Comparison of ENCODE assay signal across 20 cellular contexts in genomic region chr9:135001526-135001925, GRCh38.
DNase-seq lines count a peak whose midpoint lies in the region; TF ChIP-seq lines count a peak whose summit lies in the region.
"Had no signal": no experiment of that assay in that cellular context is flagged by ENCODE, and none has a peak within 500 bp of the region (broad histone marks: within the 10 kb centered on the region; RNA-seq: fewer than 3 reads in every experiment).

No MANE protein-coding gene starts in this region.

- H3K79me2 ChIP-seq in trophoblast cell (ENCODE audit: control insufficient read depth, insufficient read depth, low read length, poor library complexity): no peaks in the 10 kb centered on the region

- H3K4me1 ChIP-seq in trophoblast cell (ENCODE audit: control insufficient read depth in 1 of 2, insufficient read depth in 2 of 2, low read length in 2 of 2) (no peaks in the 10 kb centered on the region), spleen (no peaks in the 10 kb centered on the region)
- H3K4me1 ChIP-seq: A549, Caco-2 had no signal

- no peak overlapping the region for H3K14ac ChIP-seq in trophoblast cell (ENCODE audit: low read length)

- no peak overlapping the region for H4K91ac ChIP-seq in trophoblast cell (ENCODE audit: low read depth, low read length)

- no peak overlapping the region for H4K8ac ChIP-seq in trophoblast cell (ENCODE audit: low read depth, low read length)

- no peak overlapping the region for H2BK120ac ChIP-seq in trophoblast cell (ENCODE audit: insufficient read depth, low read length, poor library complexity)

- DNase-seq in activated effector memory CD4-positive, alpha-beta T cell treated with anti-CD3 and anti-CD28 coated beads, Interleukin-2, amount 50 U/mL, for 16 hours: peak; percentile 44
- DNase-seq in activated effector memory CD4-positive, alpha-beta T cell treated with Interleukin-2 at 50 U/mL for 16 hours: no peak
- peak; percentile 41 for DNase-seq in chondrocyte (ENCODE audit: low spot score)
- no peak for DNase-seq in trophoblast cell
- DNase-seq in spleen: peak; percentile 23
- DNase-seq in SIG-M5 treated with dmso at 0.1 percent for 504 hours (lab: John Stamatoyannopoulos, UW; ENCODE audit: unreplicated experiment): no peak
- no peak for DNase-seq in OCI-M1 (lab: John Stamatoyannopoulos, UW)
- no peak for DNase-seq in RWPE1 (ENCODE audit: low spot score)
- DNase-seq: AML-193; Caco-2; Calu3; CD4-positive, alpha-beta T cell; CD8-positive, alpha-beta T cell; DMS79 treated with DMSO at 0.1 percent for 48 hours; GF-D8 had no signal

- intact Hi-C loops in spleen (cut with DNase I; ENCODE audit: low total_unique reads): no loop called here

- peaks cover 10% of the 10 kb centered on the region for H3K27me3 Mint-ChIP-seq in chondrocyte (ENCODE audit: low read depth)
- H3K27me3 Mint-ChIP-seq: CD4-positive, alpha-beta T cell had no signal

- H3K79me1 ChIP-seq in trophoblast cell (ENCODE audit: low read length): no peaks in the 10 kb centered on the region

- no peak overlapping the region for H3K4me3 Mint-ChIP-seq in chondrocyte (ENCODE audit: unreplicated experiment)
- H3K4me3 Mint-ChIP-seq: B cell; CD4-positive, alpha-beta T cell; CD8-positive, alpha-beta T cell had no signal

- TF ChIP-seq CTCF in chondrocyte (IDR thresholded peaks at IDR 0.05): no peak
- no peak for TF ChIP-seq CTCF in spleen (IDR thresholded peaks at IDR 0.05 in 8 of 11, conservative IDR thresholded peaks at IDR 0.05 in 3 of 11)
- TF ChIP-seq CTCF in RWPE1 (conservative IDR thresholded peaks at IDR 0.05; ENCODE audit: low read depth): no peak

- H3K4me1 Mint-ChIP-seq in chondrocyte (ENCODE audit: low read depth): no peaks in the 10 kb centered on the region
- H3K4me1 Mint-ChIP-seq: B cell had no signal

- TF ChIP-seq POLR2A in spleen (IDR thresholded peaks at IDR 0.05): no peak

- H3K23ac ChIP-seq in trophoblast cell (ENCODE audit: low read length): no peak overlapping the region

- H3K27ac ChIP-seq in trophoblast cell (ENCODE audit: low read depth, low read length) (no peak overlapping the region), spleen (no peak overlapping the region), RWPE1 (no peak overlapping the region)
- H3K27ac ChIP-seq: 22Rv1; A549; BLaER1 treated with 17β-estradiol and CSF1 and Interleukin-3, amounts not matched to agents 10 nM and 100 nM; C4-2B had no signal

- no peak overlapping the region for H3K27ac Mint-ChIP-seq in chondrocyte (ENCODE audit: unreplicated experiment)
- H3K27ac Mint-ChIP-seq: B cell; CD4-positive, alpha-beta T cell; CD8-positive, alpha-beta T cell had no signal

- CTCF ChIA-PET in RWPE1 (lab: Yijun Ruan, JAX): interaction anchor here (0.5 kb wide), 1 partner anchor 17 kb away, joined by 3 read pairs; no protein-coding TSS in a partner anchor

- no peaks in the 10 kb centered on the region for H3K36me3 Mint-ChIP-seq in chondrocyte (ENCODE audit: low read depth)
- H3K36me3 Mint-ChIP-seq: CD8-positive, alpha-beta T cell had no signal

- no peak overlapping the region for H3K4ac ChIP-seq in trophoblast cell (ENCODE audit: low read depth, low read length)

- H3K36me3 ChIP-seq in trophoblast cell (ENCODE audit: control insufficient read depth in 1 of 2, insufficient read depth in 2 of 2, low read length in 2 of 2) (no peaks in the 10 kb centered on the region), spleen (no peaks in the 10 kb centered on the region)
- H3K36me3 ChIP-seq: BLaER1 treated with 17β-estradiol and CSF1 and Interleukin-3, amounts not matched to agents 10 nM and 100 nM had no signal

- H2BK5ac ChIP-seq in trophoblast cell (ENCODE audit: low read depth, low read length, poor library complexity): no peak overlapping the region

- H3K27me3 ChIP-seq in trophoblast cell (ENCODE audit: insufficient read depth, low read length): no peaks in the 10 kb centered on the region
- peaks cover 0 to 27% (median 0%) of the 10 kb centered on the region in 7 donors for H3K27me3 ChIP-seq in spleen (replicated peaks in 1 of 7)
- H3K27me3 ChIP-seq: BLaER1 treated with 17β-estradiol and CSF1 and Interleukin-3, amounts not matched to agents 10 nM and 100 nM had no signal

- H4K12ac ChIP-seq in trophoblast cell (ENCODE audit: low read depth, low read length): no peak overlapping the region

- POLR2A ChIA-PET in RWPE1 (lab: Yijun Ruan, JAX; ENCODE audit: low non-redundant PET): no interaction called here

- no peak overlapping the region for H2AFZ ChIP-seq in trophoblast cell (ENCODE audit: insufficient read depth, low read length, poor library complexity)

- H3K4me2 ChIP-seq in trophoblast cell (ENCODE audit: low read length): no peak overlapping the region
- H3K4me2 ChIP-seq: A549 had no signal

- no peak overlapping the region for H2BK12ac ChIP-seq in trophoblast cell (ENCODE audit: low read length)

- H3K9ac ChIP-seq in trophoblast cell (ENCODE audit: low read length): peak overlapping the region; percentile 5
- H3K9ac ChIP-seq: BLaER1 treated with 17β-estradiol and CSF1 and Interleukin-3, amounts not matched to agents 10 nM and 100 nM had no signal

- no CpG with 5 or more reads among the region's 2 CpGs for WGBS in trophoblast cell (ENCODE audit: extremely low coverage, insufficient coverage, insufficient read length)
- WGBS in spleen, 5 donors: 71 to 94% (median 81%) methylated on average over 2 of the region's 2 CpGs

- H3K4me3 ChIP-seq in trophoblast cell (ENCODE audit: low read depth, low read length): no peak overlapping the region
- no peak overlapping the region for H3K4me3 ChIP-seq in spleen
- H3K4me3 ChIP-seq: A549 had no signal

- H2AK5ac ChIP-seq in trophoblast cell (ENCODE audit: low read length): no peak overlapping the region

- H3K9me3 Mint-ChIP-seq in chondrocyte (ENCODE audit: low read depth): peaks cover 35% of the 10 kb centered on the region

- H3K18ac ChIP-seq in trophoblast cell (ENCODE audit: low read length): no peak overlapping the region

- H3K9me3 ChIP-seq in trophoblast cell (ENCODE audit: insufficient read depth, low read depth, low read length) (peaks cover 48% of the 10 kb centered on the region), spleen (peaks cover 0 to 51% (median 37%) of the 10 kb centered on the region in 8 donors)

Comparison
In these comparisons a context has a peak if more than half of its experiments do, and no peak if none do; other contexts are left out.
1. DNase-seq: peak in activated effector memory CD4-positive, alpha-beta T cell treated with anti-CD3 and anti-CD28 coated beads, Interleukin-2, amount 50 U/mL, for 16 hours (single experiment), chondrocyte (single experiment) and spleen (single experiment); none in activated effector memory CD4-positive, alpha-beta T cell treated with Interleukin-2 at 50 U/mL for 16 hours (single experiment), trophoblast cell (0 of 2), SIG-M5 treated with dmso at 0.1 percent for 504 hours (single experiment), OCI-M1 (single experiment) and RWPE1 (single experiment).